Comparison of ENCODE assay signal across 8 cellular contexts in the genomic region with DNA sequence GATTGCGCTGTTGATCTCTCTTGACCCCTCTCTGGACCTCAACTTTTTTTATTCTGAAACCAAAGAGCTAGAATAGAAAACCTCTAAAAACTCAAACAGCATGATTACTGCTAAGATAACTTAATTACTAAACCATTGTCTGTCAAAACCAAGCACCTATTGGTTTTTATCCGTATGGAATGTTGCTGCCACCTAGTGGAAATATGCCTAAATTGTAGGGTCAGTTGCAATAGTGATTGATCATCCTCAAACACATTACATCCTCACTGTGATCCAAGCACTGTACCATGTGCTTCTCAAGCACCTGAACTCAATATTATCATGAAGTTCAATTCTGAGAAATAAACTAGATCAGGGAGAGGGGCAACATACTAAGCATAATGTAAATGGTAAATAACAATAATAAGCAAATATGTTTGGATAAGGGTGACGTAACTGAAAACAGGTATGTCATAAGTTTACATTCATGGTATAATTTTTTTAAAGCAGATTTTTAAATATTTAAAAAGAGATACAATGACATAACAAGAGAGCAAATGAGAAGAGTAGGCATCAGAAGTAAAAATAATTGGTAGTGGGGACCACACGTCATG. TPM values are rescaled to one million over a fixed set of nuclear protein-coding genes. Genes with fewer than 3 reads are reported as not detected.
DNase-seq lines count a peak whose midpoint lies in the region; ATAC-seq and TF ChIP-seq lines count a peak whose summit lies in the region.

No MANE protein-coding gene starts in this region.

- ATAC-seq in psoas muscle = no peak

- DNase-seq in A673 (ENCODE audit: low spot score) = peak; percentile 79
- peak; percentile 66 for DNase-seq in ELR (ENCODE audit: low read depth)
- peak; percentile 55 for DNase-seq in HEK293T (ENCODE audit: extremely low spot score)
- DNase-seq in NCI-H1048 (lab: John Stamatoyannopoulos, UW) = peak; percentile 19
- DNase-seq in T-helper 22 cell (ENCODE audit: low read depth) = peak; percentile 1
- no peak for DNase-seq in esophagus squamous epithelium (lab: John Stamatoyannopoulos, UW)
- no peak for DNase-seq in psoas muscle
- DNase-seq in GM19240 (ENCODE audit: insufficient read length, low spot score) = no peak

- H3K4me3 ChIP-seq in A673 (ENCODE audit: low read depth, low read length, poor library complexity, severe bottlenecking) = no peak overlapping the region
- H3K4me3 ChIP-seq in esophagus squamous epithelium = no peak overlapping the region
- H3K4me3 ChIP-seq in psoas muscle = no peak overlapping the region

- CTCF ChIA-PET in A673 (lab: Charles Lee) = no interaction called here
- CTCF ChIA-PET in HEK293T (lab: Yijun Ruan, JAX) = no interaction called here

- no peaks in the 10 kb centered on the region for H3K9me3 ChIP-seq in A673 (ENCODE audit: low read depth, low read length, poor library complexity, severe bottlenecking)
- H3K9me3 ChIP-seq in esophagus squamous epithelium = no peaks in the 10 kb centered on the region
- no peaks in the 10 kb centered on the region for H3K9me3 ChIP-seq in psoas muscle

- WGBS in esophagus squamous epithelium, 2 donors = 58 to 64% methylated on average over 4 of the region's 4 CpGs
- 59 to 61% (median 61%) methylated on average over 4 of the region's 4 CpGs for WGBS in psoas muscle, 3 donors

- no peaks in the 10 kb centered on the region for H3K36me3 ChIP-seq in A673 (ENCODE audit: insufficient read depth, low read length, poor library complexity, severe bottlenecking)
- no peaks in the 10 kb centered on the region for H3K36me3 ChIP-seq in esophagus squamous epithelium
- no peaks in the 10 kb centered on the region for H3K36me3 ChIP-seq in psoas muscle (ENCODE audit: insufficient read depth in 1 of 2, low read depth in 1 of 2)

- no TSS peak for BruUV-seq in A673 (replicated peaks; lab: Mats Ljungman, UMichigan)

- no peak overlapping the region for H3K27ac ChIP-seq in A673 (ENCODE audit: low read depth, low read length, poor library complexity, severe bottlenecking)
- H3K27ac ChIP-seq in esophagus squamous epithelium = no peak overlapping the region
- H3K27ac ChIP-seq in psoas muscle = no peak overlapping the region

- TF ChIP-seq CTCF in A673 (conservative IDR thresholded peaks at IDR 0.05; ENCODE audit: low read depth, low read length) (peak; percentile 92), esophagus squamous epithelium (IDR thresholded peaks at IDR 0.05) (peak; percentile 37 to 67 (median 62)), psoas muscle (IDR thresholded peaks at IDR 0.05) (peak; percentile 45)

- no peak for TF ChIP-seq POLR2A in esophagus squamous epithelium (IDR thresholded peaks at IDR 0.05)

- POLR2A ChIA-PET in A673 (lab: Charles Lee; ENCODE audit: low non-redundant PET) = no interaction called here
- POLR2A ChIA-PET in HEK293T (lab: Yijun Ruan, JAX) = no interaction called here

- H3K4me1 ChIP-seq in A673 (ENCODE audit: insufficient read depth, low read length, poor library complexity, severe bottlenecking) (peaks cover 16% of the 10 kb centered on the region), esophagus squamous epithelium (no peaks in the 10 kb centered on the region), psoas muscle (no peaks in the 10 kb centered on the region)

- intact Hi-C loops in A673 (cut with micrococcal nuclease; ENCODE audit: unreplicated experiment) = loop anchor here (1.0 to 5.0 kb wide), 5 partner anchors 148 to 273 kb away; no protein-coding TSS in a partner anchor
- intact Hi-C loops in esophagus squamous epithelium (cut with DNase I) = no loop called here
- intact Hi-C loops in psoas muscle (cut with DNase I) = loop anchor here in 1 of 2 donors (10.0 kb wide), 1 partner anchor 255 kb away; a partner anchor contains a TSS

- H3K27me3 ChIP-seq in A673 (replicated peaks; ENCODE audit: insufficient read depth, low read depth, low read length, poor library complexity) (no peaks in the 10 kb centered on the region), esophagus squamous epithelium (no peaks in the 10 kb centered on the region), psoas muscle (ENCODE audit: insufficient read depth in 3 of 3, low read length in 2 of 3) (no peaks in the 10 kb centered on the region)

TF ChIP-seq in HEK293T, 16 proteins besides CTCF, POLR2A, EP300 and RAD21:
- TF ChIP-seq, protein P1, sequence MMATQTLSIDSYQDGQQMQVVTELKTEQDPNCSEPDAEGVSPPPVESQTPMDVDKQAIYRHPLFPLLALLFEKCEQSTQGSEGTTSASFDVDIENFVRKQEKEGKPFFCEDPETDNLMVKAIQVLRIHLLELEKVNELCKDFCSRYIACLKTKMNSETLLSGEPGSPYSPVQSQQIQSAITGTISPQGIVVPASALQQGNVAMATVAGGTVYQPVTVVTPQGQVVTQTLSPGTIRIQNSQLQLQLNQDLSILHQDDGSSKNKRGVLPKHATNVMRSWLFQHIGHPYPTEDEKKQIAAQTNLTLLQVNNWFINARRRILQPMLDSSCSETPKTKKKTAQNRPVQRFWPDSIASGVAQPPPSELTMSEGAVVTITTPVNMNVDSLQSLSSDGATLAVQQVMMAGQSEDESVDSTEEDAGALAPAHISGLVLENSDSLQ (IDR thresholded peaks at IDR 0.05) = peak; percentile 50; the same call in 1 of the 2 replicates
- TF ChIP-seq ELF4 (IDR thresholded peaks at IDR 0.05) (no peak), LEF1 (IDR thresholded peaks at IDR 0.05; ENCODE audit: borderline replicate concordance) (no peak)

RNA-seq across cellular contexts. Expression of a gene that starts 3.8 kb away (rescaled TPM):
- total RNA-seq in A673 (2021) = not detected in 2 replicates
- total RNA-seq in esophagus squamous epithelium = not detected
- not detected for total RNA-seq in psoas muscle
- not detected for polyA plus RNA-seq in psoas muscle

RNA-seq across cellular contexts. Expression of a gene that starts 6.2 kb away (rescaled TPM):
- not detected in 2 replicates for total RNA-seq in A673 (2021)
- total RNA-seq in esophagus squamous epithelium = not detected
- not detected for total RNA-seq in psoas muscle
- not detected for polyA plus RNA-seq in psoas muscle

RNA-seq across cellular contexts. Expression of a gene that starts 26.7 kb away (rescaled TPM):
- not detected in 2 replicates for total RNA-seq in A673 (2021)
- not detected for total RNA-seq in esophagus squamous epithelium
- total RNA-seq in psoas muscle = not detected
- polyA plus RNA-seq in psoas muscle = not detected

RNA-seq across cellular contexts. Expression of a gene that starts 43.1 kb away (rescaled TPM):
- not detected in 2 replicates for total RNA-seq in A673 (2021)
- not detected for total RNA-seq in esophagus squamous epithelium
- total RNA-seq in psoas muscle = not detected
- polyA plus RNA-seq in psoas muscle = not detected

Comparison
In these comparisons a context has a peak if more than half of its experiments do, and no peak if none do; other contexts are left out.
1. DNase-seq: peak in A673 (single experiment), ELR (single experiment), HEK293T (single experiment), NCI-H1048 (single experiment) and T-helper 22 cell (single experiment); none in esophagus squamous epithelium (single experiment), psoas muscle (0 of 2) and GM19240 (single experiment).
2. Peak in every context shown above with its lines, with median percentiles within 50 percentile points of each other: CTCF ChIP-seq.